In genomic region chr1:180173952-180174351, GRCh38 we compare ENCODE assay signal across 15 cellular contexts. TPM values are rescaled to one million over a fixed set of nuclear protein-coding genes. Genes with fewer than 3 reads are reported as not detected.
A peak's percentile ranks its signal among the peaks of the same experiment; 100 is the strongest.
DNase-seq lines count a peak whose midpoint lies in the region; ATAC-seq and TF ChIP-seq lines count a peak whose summit lies in the region.
"Had no signal": no experiment of that assay in that cellular context is flagged by ENCODE, and none has a peak within 500 bp of the region (broad histone marks: within the 10 kb centered on the region; RNA-seq: fewer than 3 reads in every experiment).

No MANE protein-coding gene starts in this region.

- H3K18ac ChIP-seq in neuronal stem cell (ENCODE audit: low read length): no peak overlapping the region

- no peak overlapping the region for H3K4me2 ChIP-seq in neuronal stem cell (ENCODE audit: insufficient read depth, low read length, poor library complexity, severe bottlenecking)
- H3K4me2 ChIP-seq: A549 had no signal

- intact Hi-C loops in natural killer cell (cut with micrococcal nuclease) (no loop called here), aorta (cut with DNase I) (loop anchor here in 1 of 2 donors (10.0 kb wide), 1 partner anchor 69 kb away; no protein-coding TSS in a partner anchor)
- intact Hi-C loops in naive thymus-derived CD4-positive, alpha-beta T cell (cut with micrococcal nuclease): no loop called here

- no peak overlapping the region for H2BK5ac ChIP-seq in neuronal stem cell (ENCODE audit: low read length)

- H2BK15ac ChIP-seq in neuronal stem cell (ENCODE audit: low read length): no peak overlapping the region

- CTCF ChIA-PET in naive thymus-derived CD4-positive, alpha-beta T cell (lab: Charles Lee): no interaction called here

- ATAC-seq in natural killer cell treated with Interleukin-12 subunit alpha and Interleukin-12 subunit beta and Interleukin-15 and Interleukin-18, amount 100 ng/mL, for 72 hours: no peak
- ATAC-seq in natural killer cell (no peak), aorta (ENCODE audit: low FRiP score) (peak; percentile 61), GM21360 (IDR thresholded peaks at IDR 0.05; ENCODE audit: unreplicated experiment) (no peak)
- ATAC-seq in naive thymus-derived CD4-positive, alpha-beta T cell: no peak
- ATAC-seq: A549, HCT116 had no signal

- peak overlapping the region; percentile 27 for H3K14ac ChIP-seq in neuronal stem cell (ENCODE audit: low read length)

- H3K79me1 ChIP-seq in neuronal stem cell (ENCODE audit: low read depth, low read length): no peaks in the 10 kb centered on the region

- H4K8ac ChIP-seq in neuronal stem cell (ENCODE audit: low read depth, low read length): no peak overlapping the region

- DNase-seq in natural killer cell treated with Interleukin-12 subunit alpha and Interleukin-12 subunit beta and Interleukin-15 and Interleukin-18, amount 100 ng/mL, for 72 hours (ENCODE audit: low spot score): peak; percentile 10
- DNase-seq in natural killer cell: no peak
- peak; percentile 43 for DNase-seq in fibroblast of mammary gland (ENCODE audit: low read depth)
- DNase-seq in neuronal stem cell (ENCODE audit: low spot score): no peak
- peak; percentile 89 for DNase-seq in aorta
- no peak for DNase-seq in NCI-H524 treated with DMSO at 0.1 percent for 48 hours (lab: John Stamatoyannopoulos, UW)
- no peak for DNase-seq in naive thymus-derived CD4-positive, alpha-beta T cell
- DNase-seq: activated CD4-positive, CD25-positive, alpha-beta regulatory T cell treated with anti-CD3 and anti-CD28 coated beads, Interleukin-2, amount 50 U/mL, for 72 hours; activated naive CD4-positive, alpha-beta T cell treated with anti-CD3 and anti-CD28 coated beads, Interleukin-2, amount 10 ng/mL, durations not matched to agents 7 days and 5 days; stimulated activated CD4-positive, alpha-beta T cell treated with anti-CD3 and anti-CD28 coated beads, Interleukin-2, amount 100 ng/mL, for 48 hours had no signal

- H3K4me1 Mint-ChIP-seq in natural killer cell treated with Interleukin-12 subunit alpha and Interleukin-12 subunit beta and Interleukin-15 and Interleukin-18, amount 100 ng/mL, for 72 hours (ENCODE audit: low read depth in 2 of 2): peaks cover 0 to 5% of the 10 kb centered on the region in 2 donors
- peaks cover 0 to 4% of the 10 kb centered on the region in 2 donors for H3K4me1 Mint-ChIP-seq in natural killer cell
- H3K4me1 Mint-ChIP-seq in naive thymus-derived CD4-positive, alpha-beta T cell: peaks cover 0 to 13% (median 0%) of the 10 kb centered on the region in 7 donors
- H3K4me1 Mint-ChIP-seq: activated naive CD4-positive, alpha-beta T cell treated with anti-CD3 and anti-CD28 coated beads, Interleukin-2, amount 10 ng/mL, durations not matched to agents 7 days and 5 days had no signal

- H3K4me1 ChIP-seq in neuronal stem cell (ENCODE audit: control insufficient read depth in 2 of 2, insufficient read depth in 1 of 2, low read depth in 1 of 2, low read length in 2 of 2) (no peaks in the 10 kb centered on the region), aorta (ENCODE audit: control insufficient read depth in 1 of 2, insufficient read depth in 2 of 2, low read length in 2 of 2) (no peaks in the 10 kb centered on the region)
- no peaks in the 10 kb centered on the region for H3K4me1 ChIP-seq in naive thymus-derived CD4-positive, alpha-beta T cell (ENCODE audit: control insufficient read depth in 2 of 2, insufficient read depth in 2 of 2, low read length in 2 of 2)
- H3K4me1 ChIP-seq: A549 had no signal

- H3K9ac ChIP-seq in neuronal stem cell (ENCODE audit: low read depth, low read length, poor library complexity): peak overlapping the region; percentile 12

- H2AK5ac ChIP-seq in neuronal stem cell (ENCODE audit: low read depth, low read length): no peak overlapping the region

- no peak overlapping the region for H3K27ac Mint-ChIP-seq in natural killer cell treated with Interleukin-12 subunit alpha and Interleukin-12 subunit beta and Interleukin-15 and Interleukin-18, amount 100 ng/mL, for 72 hours
- no peak overlapping the region for H3K27ac Mint-ChIP-seq in natural killer cell
- peak overlapping the region in 1 of 9 donors; percentile 51 for H3K27ac Mint-ChIP-seq in naive thymus-derived CD4-positive, alpha-beta T cell
- H3K27ac Mint-ChIP-seq: activated naive CD4-positive, alpha-beta T cell treated with anti-CD3 and anti-CD28 coated beads, Interleukin-2, amount 10 ng/mL, durations not matched to agents 7 days and 5 days; type B pancreatic cell had no signal

- no peak overlapping the region for H3K4ac ChIP-seq in neuronal stem cell (ENCODE audit: low read length)

- H3K27ac ChIP-seq in neuronal stem cell (replicated peaks; ENCODE audit: low read length) (no peak overlapping the region), aorta (ENCODE audit: low read depth in 1 of 2, low read length in 2 of 2) (no peak overlapping the region)
- no peak overlapping the region for H3K27ac ChIP-seq in naive thymus-derived CD4-positive, alpha-beta T cell (ENCODE audit: low read depth, low read length)
- H3K27ac ChIP-seq: A549, HL-60 had no signal

- H3K4me3 Mint-ChIP-seq in natural killer cell treated with Interleukin-12 subunit alpha and Interleukin-12 subunit beta and Interleukin-15 and Interleukin-18, amount 100 ng/mL, for 72 hours: no peak overlapping the region
- H3K4me3 Mint-ChIP-seq in natural killer cell: no peak overlapping the region
- H3K4me3 Mint-ChIP-seq in naive thymus-derived CD4-positive, alpha-beta T cell: no peak overlapping the region
- H3K4me3 Mint-ChIP-seq: activated naive CD4-positive, alpha-beta T cell treated with anti-CD3 and anti-CD28 coated beads, Interleukin-2, amount 10 ng/mL, durations not matched to agents 7 days and 5 days; type B pancreatic cell had no signal

- no peaks in the 10 kb centered on the region for H3K27me3 ChIP-seq in neuronal stem cell (ENCODE audit: control insufficient read depth in 3 of 3, insufficient read depth in 3 of 3, low read depth in 1 of 3, low read length in 3 of 3)
- no peaks in the 10 kb centered on the region for H3K27me3 ChIP-seq in aorta (ENCODE audit: control insufficient read depth in 1 of 2, insufficient read depth in 2 of 2, low read length in 1 of 2)
- H3K27me3 ChIP-seq in naive thymus-derived CD4-positive, alpha-beta T cell (ENCODE audit: control insufficient read depth in 2 of 2, insufficient read depth in 2 of 2, low read length in 2 of 2): no peaks in the 10 kb centered on the region

- no peaks in the 10 kb centered on the region for H3K27me3 Mint-ChIP-seq in natural killer cell treated with Interleukin-12 subunit alpha and Interleukin-12 subunit beta and Interleukin-15 and Interleukin-18, amount 100 ng/mL, for 72 hours
- no peaks in the 10 kb centered on the region for H3K27me3 Mint-ChIP-seq in natural killer cell (ENCODE audit: low read depth in 2 of 2)
- no peaks in the 10 kb centered on the region for H3K27me3 Mint-ChIP-seq in naive thymus-derived CD4-positive, alpha-beta T cell
- H3K27me3 Mint-ChIP-seq: activated naive CD4-positive, alpha-beta T cell treated with anti-CD3 and anti-CD28 coated beads, Interleukin-2, amount 10 ng/mL, durations not matched to agents 7 days and 5 days; type B pancreatic cell had no signal

- H3K9me3 ChIP-seq in neuronal stem cell (replicated peaks in 1 of 2; ENCODE audit: control insufficient read depth in 2 of 2, insufficient read depth in 1 of 2, low read depth in 1 of 2, low read length in 2 of 2): no peaks in the 10 kb centered on the region
- H3K9me3 ChIP-seq in aorta (ENCODE audit: control insufficient read depth, low read length): no peaks in the 10 kb centered on the region
- no peaks in the 10 kb centered on the region for H3K9me3 ChIP-seq in naive thymus-derived CD4-positive, alpha-beta T cell (ENCODE audit: control insufficient read depth in 2 of 3, low read length in 3 of 3)
- H3K9me3 ChIP-seq: A549 had no signal

- H2BK120ac ChIP-seq in neuronal stem cell (ENCODE audit: low read depth, low read length): no peak overlapping the region

- no peaks in the 10 kb centered on the region for H3K36me3 Mint-ChIP-seq in natural killer cell treated with Interleukin-12 subunit alpha and Interleukin-12 subunit beta and Interleukin-15 and Interleukin-18, amount 100 ng/mL, for 72 hours
- no peaks in the 10 kb centered on the region for H3K36me3 Mint-ChIP-seq in natural killer cell
- peaks cover 0 to 7% (median 0%) of the 10 kb centered on the region in 5 donors for H3K36me3 Mint-ChIP-seq in naive thymus-derived CD4-positive, alpha-beta T cell
- H3K36me3 Mint-ChIP-seq: activated naive CD4-positive, alpha-beta T cell treated with anti-CD3 and anti-CD28 coated beads, Interleukin-2, amount 10 ng/mL, durations not matched to agents 7 days and 5 days had no signal

- H2BK12ac ChIP-seq in neuronal stem cell (ENCODE audit: low read length): no peak overlapping the region

- H3K4me3 ChIP-seq in fibroblast of mammary gland (ENCODE audit: control insufficient read depth, low read depth, low read length) (no peak overlapping the region), neuronal stem cell (ENCODE audit: low read length in 2 of 2) (no peak overlapping the region), aorta (ENCODE audit: low read length in 2 of 2) (no peak overlapping the region)
- H3K4me3 ChIP-seq in naive thymus-derived CD4-positive, alpha-beta T cell (ENCODE audit: low read length): no peak overlapping the region
- H3K4me3 ChIP-seq: A549 had no signal

- no peak overlapping the region for H4K91ac ChIP-seq in neuronal stem cell (ENCODE audit: low read depth, low read length, poor library complexity)

- no peak overlapping the region for H3K23ac ChIP-seq in neuronal stem cell (ENCODE audit: low read depth, low read length, poor library complexity)

- WGBS in neuronal stem cell (ENCODE audit: extremely low coverage in 2 of 2, insufficient read length in 2 of 2, insufficient replicate concordance in 1 of 2), 2 donors: no CpG with 5 or more reads among the region's 8 CpGs
- 5 to 6% methylated on average over 8 of the region's 8 CpGs for WGBS in aorta, 2 donors

- H2AFZ ChIP-seq in neuronal stem cell (ENCODE audit: low read length): no peak overlapping the region

- peaks cover under 1 to 5% of the 10 kb centered on the region in 2 donors for H3K36me3 ChIP-seq in neuronal stem cell (replicated peaks in 1 of 2; ENCODE audit: control insufficient read depth in 2 of 2, insufficient read depth in 2 of 2, low read length in 2 of 2)
- no peaks in the 10 kb centered on the region for H3K36me3 ChIP-seq in aorta (ENCODE audit: control insufficient read depth in 1 of 2, insufficient read depth in 2 of 2, low read length in 1 of 2)
- H3K36me3 ChIP-seq in naive thymus-derived CD4-positive, alpha-beta T cell (ENCODE audit: control insufficient read depth in 2 of 3, insufficient read depth in 3 of 3, low read length in 3 of 3): peaks cover 0 to 9% (median 0%) of the 10 kb centered on the region in 3 experiments

- POLR2A ChIA-PET in naive thymus-derived CD4-positive, alpha-beta T cell (lab: Charles Lee): no interaction called here

- H3K9me3 Mint-ChIP-seq in natural killer cell treated with Interleukin-12 subunit alpha and Interleukin-12 subunit beta and Interleukin-15 and Interleukin-18, amount 100 ng/mL, for 72 hours: no peaks in the 10 kb centered on the region
- H3K9me3 Mint-ChIP-seq in natural killer cell: no peaks in the 10 kb centered on the region
- H3K9me3 Mint-ChIP-seq in naive thymus-derived CD4-positive, alpha-beta T cell: no peaks in the 10 kb centered on the region
- H3K9me3 Mint-ChIP-seq: activated naive CD4-positive, alpha-beta T cell treated with anti-CD3 and anti-CD28 coated beads, Interleukin-2, amount 10 ng/mL, durations not matched to agents 7 days and 5 days; type B pancreatic cell had no signal

- TF ChIP-seq CTCF in natural killer cell (IDR thresholded peaks at IDR 0.05) (no peak), fibroblast of mammary gland (conservative IDR thresholded peaks at IDR 0.05; ENCODE audit: control insufficient read depth, insufficient read depth, low read depth, low read length) (no peak)

RNA-seq across cellular contexts. Expression of gene QSOX1, which starts 19.3 kb away (rescaled TPM):
- total RNA-seq in natural killer cell treated with Interleukin-12 subunit alpha and Interleukin-12 subunit beta and Interleukin-15 and Interleukin-18, amount 100 ng/mL, for 72 hours: 10 to 100 TPM; 39.1 to 60.3 TPM
- 10 to 100 TPM; 31.0 to 42.7 (median 38.2) TPM for total RNA-seq in natural killer cell
- polyA plus RNA-seq in neuronal stem cell (2013, experiment 1 of 2): 31.6 TPM
- 30.8 TPM for polyA plus RNA-seq in neuronal stem cell (2013, experiment 2 of 2)
- 10 to 100 TPM; 88.2 to 95.1 TPM for total RNA-seq in aorta
- 100 to 1,000 TPM in 1 of 2 donors, 10 to 100 TPM in 1; 24.5 to 181 TPM for polyA plus RNA-seq in aorta
- total RNA-seq in naive thymus-derived CD4-positive, alpha-beta T cell: 10 to 100 TPM; 22.1 to 55.6 (median 25.6) TPM
- 10 to 100 TPM in 1 of 2 donors, 1 to 10 TPM in 1; 9.3 to 11.7 TPM for polyA plus RNA-seq in naive thymus-derived CD4-positive, alpha-beta T cell

RNA-seq across cellular contexts. Expression of gene LHX4, which starts 56.1 kb away (rescaled TPM):
- not detected for total RNA-seq in natural killer cell treated with Interleukin-12 subunit alpha and Interleukin-12 subunit beta and Interleukin-15 and Interleukin-18, amount 100 ng/mL, for 72 hours
- total RNA-seq in natural killer cell (under 1 TPM in 1 of 3 donors, not detected in 2; 0.08 TPM), aorta (not detected)
- polyA plus RNA-seq in neuronal stem cell (2013, experiment 1 of 2): 0.06 TPM
- 0.08 TPM for polyA plus RNA-seq in neuronal stem cell (2013, experiment 2 of 2)
- under 1 TPM; 0.05 to 0.25 TPM for polyA plus RNA-seq in aorta
- total RNA-seq in naive thymus-derived CD4-positive, alpha-beta T cell: under 1 TPM in 1 of 5 experiments, not detected in 4; 0.07 TPM
- under 1 TPM; 0.24 to 0.58 TPM for polyA plus RNA-seq in naive thymus-derived CD4-positive, alpha-beta T cell

Comparison
In these comparisons a context has a peak if more than half of its experiments do, and no peak if none do; other contexts are left out.
1. DNase-seq: peak in natural killer cell treated with Interleukin-12 subunit alpha and Interleukin-12 subunit beta and Interleukin-15 and Interleukin-18, amount 100 ng/mL, for 72 hours (single experiment), fibroblast of mammary gland (single experiment) and aorta (2 of 2); none in natural killer cell (single experiment), neuronal stem cell (single experiment), NCI-H524 treated with DMSO at 0.1 percent for 48 hours (single experiment) and naive thymus-derived CD4-positive, alpha-beta T cell (0 of 9).